ENCODE assay signal across 11 cellular contexts in genomic region chr9:118961857-118962256, GRCh38.
DNase-seq lines count a peak whose midpoint lies in the region; ATAC-seq and TF ChIP-seq lines count a peak whose summit lies in the region.
"Had no signal": no experiment of that assay in that cellular context is flagged by ENCODE, and none has a peak within 500 bp of the region (broad histone marks: within the 10 kb centered on the region; RNA-seq: fewer than 3 reads in every experiment).

No MANE protein-coding gene starts in this region.

- no peaks in the 10 kb centered on the region for H3K9me3 ChIP-seq in thoracic aorta
- H3K9me3 ChIP-seq in testis = no peaks in the 10 kb centered on the region
- H3K9me3 ChIP-seq: tibial artery had no signal

- 13 to 28% methylated on average over 1 of the region's 1 CpG for WGBS in testis, 2 donors

- peak; percentile 82 for ATAC-seq in thoracic aorta (ENCODE audit: insufficient number of reproducible peaks, low FRiP score, low read depth)

- H3K27me3 ChIP-seq in thoracic aorta (replicated peaks; ENCODE audit: insufficient read depth) (no peaks in the 10 kb centered on the region), testis (no peaks in the 10 kb centered on the region)
- H3K27me3 ChIP-seq: tibial artery had no signal

- no peaks in the 10 kb centered on the region for H3K36me3 ChIP-seq in thoracic aorta
- H3K36me3 ChIP-seq in testis (ENCODE audit: low read depth, missing control alignments) = no peaks in the 10 kb centered on the region
- H3K36me3 ChIP-seq: tibial artery had no signal

- H3K4me3 ChIP-seq in thoracic aorta (no peak overlapping the region), testis (no peak overlapping the region)
- H3K4me3 ChIP-seq: tibial artery had no signal

- H3K27ac ChIP-seq in thoracic aorta (no peak overlapping the region), testis (no peak overlapping the region)

- TF ChIP-seq POLR2A in testis (IDR thresholded peaks at IDR 0.05) = no peak

- TF ChIP-seq CTCF in thoracic aorta (IDR thresholded peaks at IDR 0.05) (no peak), testis (IDR thresholded peaks at IDR 0.05) (no peak)

- H3K4me1 ChIP-seq in thoracic aorta (ENCODE audit: control insufficient read depth in 1 of 2, low read depth in 2 of 2) (peaks cover 3 to 6% of the 10 kb centered on the region in 2 donors), testis (no peaks in the 10 kb centered on the region)

- DNase-seq in NCI-H1694 treated with DMSO at 0.1 percent for 48 hours (lab: John Stamatoyannopoulos, UW) (peak; percentile 7), NCI-H1694 (lab: John Stamatoyannopoulos, UW) (no peak), amniotic stem cell (lab: John Stamatoyannopoulos, UW) (peak; percentile 76), iPS-NIHi11 (ENCODE audit: low spot score) (peak; percentile 45), thoracic aorta (ENCODE audit: low spot score) (no peak), NOMO-1 (lab: John Stamatoyannopoulos, UW; ENCODE audit: unreplicated experiment in 2 of 2) (no peak), testis (no peak)
- no peak for DNase-seq in activated naive CD4-positive, alpha-beta T cell treated with Interleukin-2 at 50 U/mL for 16 hours
- DNase-seq: NCI-H345; stimulated activated CD4-positive, alpha-beta T cell treated with anti-CD3 and anti-CD28 coated beads, Interleukin-2, amount 100 ng/mL, for 48 hours; tibial artery had no signal

- intact Hi-C loops in testis (cut with DNase I; ENCODE audit: low total_unique reads) = no loop called here

Comparison
In these comparisons a context has a peak if more than half of its experiments do, and no peak if none do; other contexts are left out.
1. DNase-seq: peak in NCI-H1694 treated with DMSO at 0.1 percent for 48 hours (single experiment), amniotic stem cell (single experiment) and iPS-NIHi11 (single experiment); none in NCI-H1694 (single experiment), thoracic aorta (single experiment), activated naive CD4-positive, alpha-beta T cell treated with Interleukin-2 at 50 U/mL for 16 hours (single experiment), NOMO-1 (0 of 2) and testis (single experiment).